In genomic region chr1:104406731-104407130, GRCh38 we compare ENCODE assay signal across 23 cellular contexts.
"Had no signal": no experiment of that assay in that cellular context is flagged by ENCODE, and none has a peak within 500 bp of the region (broad histone marks: within the 10 kb centered on the region; RNA-seq: fewer than 3 reads in every experiment).

No MANE protein-coding gene starts in this region.

- H3K4me1 ChIP-seq: esophagus muscularis mucosa, foreskin keratinocyte, left ventricle myocardium inferior, thyroid gland, upper lobe of left lung, vagina had no signal

- H3K4me3 ChIP-seq: esophagus muscularis mucosa, left ventricle myocardium inferior, lung, mucosa of descending colon, skin epidermis, thyroid gland, upper lobe of left lung, vagina had no signal

- H3K9me3 ChIP-seq: esophagus muscularis mucosa, mucosa of descending colon, thyroid gland, upper lobe of left lung, vagina had no signal

- H3K27ac ChIP-seq: brain microvascular endothelial cell, esophagus muscularis mucosa, foreskin keratinocyte, left ventricle myocardium inferior, skin epidermis, thyroid gland, upper lobe of left lung, vagina had no signal

- DNase-seq: activated B cell treated with CpG ODN at 0.5 μM for 24 hours; activated CD4-positive, alpha-beta T cell treated with anti-CD3 and anti-CD28 coated beads, Interleukin-2, amount 50 U/mL, for 1 hour; activated CD8-positive, alpha-beta T cell treated with anti-CD3 and anti-CD28 coated beads for 36 hours; activated gamma-delta T cell treated with Interleukin-2 at 50 U/mL for 16 hours; activated naive CD4-positive, alpha-beta T cell treated with anti-CD3 and anti-CD28 coated beads, Interleukin-2, amount 50 U/mL, for 16 hours; activated T-cell treated with anti-CD3 and anti-CD28 coated beads, Interleukin-2, amount 50 U/mL, for 4 hours; amniotic stem cell; brain microvascular endothelial cell; caudate nucleus; foreskin keratinocyte; left ventricle myocardium inferior; mucosa of descending colon; stimulated activated CD4-positive, alpha-beta T cell treated with anti-CD3 and anti-CD28 coated beads, Interleukin-12 subunit alpha, Interleukin-12 subunit beta, amount 100 ng/mL, for 4 hours; stimulated activated CD4-positive, alpha-beta T cell treated with anti-CD3 and anti-CD28 coated beads, Interleukin-4, amount 100 ng/mL, for 24 hours; stimulated activated naive CD8-positive, alpha-beta T cell treated with anti-CD3 and anti-CD28 coated beads, Interleukin-15, amount 100 ng/mL, for 72 hours; substantia nigra; T-helper 2 cell; thyroid gland had no signal

- H3K27me3 ChIP-seq: brain microvascular endothelial cell, esophagus muscularis mucosa, foreskin keratinocyte, thyroid gland, upper lobe of left lung, vagina had no signal

- H3K36me3 ChIP-seq: brain microvascular endothelial cell, esophagus muscularis mucosa, left ventricle myocardium inferior, thyroid gland, upper lobe of left lung, vagina had no signal
